ENCODE assay signal across 8 cellular contexts in genomic region chr19:49085868-49086232, GRCh38. TPM values are rescaled to one million over a fixed set of nuclear protein-coding genes. Genes with fewer than 3 reads are reported as not detected.
DNase-seq lines count a peak whose midpoint lies in the region; ATAC-seq and TF ChIP-seq lines count a peak whose summit lies in the region.

No MANE protein-coding gene starts in this region.

- H3K36me3 ChIP-seq in PC-3 (ENCODE audit: low read depth, low read length) (peaks cover 24% of the 10 kb centered on the region), ovary (no peaks in the 10 kb centered on the region)

- no peak for TF ChIP-seq EP300 in ovary (IDR thresholded peaks at IDR 0.05)

- H3K27ac ChIP-seq in PC-3 (ENCODE audit: low read length) (peak overlapping the region; percentile 66; the same call in 1 of the 2 replicates), ovary (peak overlapping the region; percentile 79 to 81)

- H3K27me3 ChIP-seq in PC-3 (ENCODE audit: low read length) = no peaks in the 10 kb centered on the region
- H3K27me3 ChIP-seq in ovary = no peaks in the 10 kb centered on the region

- H3K79me2 ChIP-seq in PC-3 (ENCODE audit: low read length) = peaks cover 54% of the 10 kb centered on the region

- H3K9ac ChIP-seq in PC-3 (ENCODE audit: low read length) = peak overlapping the region; percentile 99

- peak overlapping the region; percentile 81 for H3K4me3 ChIP-seq in PC-3 (ENCODE audit: low read length)
- peak overlapping the region; percentile 66 for H3K4me3 ChIP-seq in epithelial cell of proximal tubule (ENCODE audit: low read depth, low read length)
- H3K4me3 ChIP-seq in ovary = peak overlapping the region; percentile 63

- WGBS in ovary, 3 donors = 0 to 2% (median 1%) methylated on average over 14 of the region's 14 CpGs

- in situ Hi-C loops in Caki2 (cut with HindIII; ENCODE audit: low pct_unique_long_range_greater_than_20kb, low sequenced_read_pairs) = no loop called here

- peak overlapping the region; percentile 68; the same call in 1 of the 2 replicates for H2AFZ ChIP-seq in PC-3 (ENCODE audit: low read length)

- CTCF ChIA-PET in PC-3 (lab: Charles Lee) = no interaction called here

- peaks cover 42% of the 10 kb centered on the region for H4K20me1 ChIP-seq in PC-3 (ENCODE audit: low read length)

- no peaks in the 10 kb centered on the region for H3F3A ChIP-seq in PC-3 (ENCODE audit: low read length, unreplicated experiment)

- TF ChIP-seq POLR2A in ovary (IDR thresholded peaks at IDR 0.05) = no peak
- no peak for TF ChIP-seq POLR2A in GM18505 (IDR thresholded peaks at IDR 0.05; ENCODE audit: borderline replicate concordance, extremely low read depth, insufficient read depth, insufficient read length)

- POLR2A ChIA-PET in PC-3 (lab: Charles Lee; ENCODE audit: unreplicated experiment) = no interaction called here

- no peaks in the 10 kb centered on the region for H3K9me2 ChIP-seq in PC-3 (replicated peaks; ENCODE audit: low read length)

- H3K4me2 ChIP-seq in PC-3 (ENCODE audit: low read length) = peak overlapping the region; percentile 99

- DNase-seq in Caki2 (ENCODE audit: low read depth) (peak; percentile 29), PC-3 (no peak), epithelial cell of proximal tubule (ENCODE audit: low read depth) (no peak), ovary (no peak), hippocampal formation (lab: John Stamatoyannopoulos, UW) (no peak), nucleus accumbens (lab: John Stamatoyannopoulos, UW) (no peak)

- H3K4me1 ChIP-seq in PC-3 (ENCODE audit: insufficient read depth, low read length) (peaks cover 4% of the 10 kb centered on the region; the same call in 1 of the 2 replicates), ovary (ENCODE audit: insufficient read depth) (peaks cover 10% of the 10 kb centered on the region)

- no peak for TF ChIP-seq CTCF in PC-3 (conservative IDR thresholded peaks at IDR 0.05; ENCODE audit: low read depth, low read length)
- TF ChIP-seq CTCF in epithelial cell of proximal tubule (conservative IDR thresholded peaks at IDR 0.05; ENCODE audit: low read depth, low read length) = no peak
- TF ChIP-seq CTCF in ovary (IDR thresholded peaks at IDR 0.05) = no peak

- no peaks in the 10 kb centered on the region for H3K9me3 ChIP-seq in PC-3 (ENCODE audit: low read length)
- H3K9me3 ChIP-seq in ovary = no peaks in the 10 kb centered on the region

- no peak for ATAC-seq in PC-3
- no peak for ATAC-seq in GM18505 (IDR thresholded peaks at IDR 0.05; ENCODE audit: unreplicated experiment)
- no peak for ATAC-seq in GM19324 (IDR thresholded peaks at IDR 0.05; ENCODE audit: low FRiP score, unreplicated experiment)

- intact Hi-C loops in PC-3 (cut with micrococcal nuclease) (no loop called here), ovary (cut with DNase I) (no loop called here)

- BruUV-seq in PC-3 (replicated peaks; lab: Mats Ljungman, UMichigan) = no TSS peak

RNA-seq across cellular contexts. Expression of gene SNRNP70, which starts 0.6 kb away (rescaled TPM):
- total RNA-seq in Caki2 (2014; rRNA removed; shearing (Covaris generic); ENCODE audit: low replicate concordance) = 137 and 175 TPM in 2 replicates
- total RNA-seq in PC-3 (2014; rRNA removed) = 367 and 485 TPM in 2 replicates
- 165 and 257 TPM in 2 replicates for total RNA-seq in epithelial cell of proximal tubule
- 100 to 1,000 TPM; 181 to 284 (median 252) TPM for total RNA-seq in ovary
- 100 to 1,000 TPM; 133 to 366 TPM for polyA plus RNA-seq in ovary

RNA-seq across cellular contexts. Expression of gene KCNA7, which starts 13.4 kb away (rescaled TPM):
- not detected in 2 replicates for total RNA-seq in Caki2 (2014; rRNA removed; shearing (Covaris generic); ENCODE audit: low replicate concordance)
- not detected in 2 replicates for total RNA-seq in PC-3 (2014; rRNA removed)
- total RNA-seq in epithelial cell of proximal tubule = not detected in 2 replicates
- total RNA-seq in ovary = not detected
- not detected for polyA plus RNA-seq in ovary

RNA-seq across cellular contexts. Expression of gene NTF4, which starts 21.2 kb away (rescaled TPM):
- 4.0 TPM in 1 of 2 replicates, not detected in the other for total RNA-seq in Caki2 (2014; rRNA removed; shearing (Covaris generic); ENCODE audit: low replicate concordance)
- total RNA-seq in PC-3 (2014; rRNA removed) (0.18 and 1.6 TPM in 2 replicates), epithelial cell of proximal tubule (0.22 and 1.3 TPM in 2 replicates), ovary (under 1 TPM in 3 of 7 donors, not detected in 4; 0.23 to 0.46 (median 0.27) TPM)
- polyA plus RNA-seq in ovary = under 1 TPM in 1 of 2 donors, not detected in 1; 0.13 TPM

RNA-seq across cellular contexts. Expression of gene CGB7, which starts 28.3 kb away (rescaled TPM):
- total RNA-seq in Caki2 (2014; rRNA removed; shearing (Covaris generic); ENCODE audit: low replicate concordance) = 1.7 and 4.1 TPM in 2 replicates
- total RNA-seq in PC-3 (2014; rRNA removed) (0.04 and 0.63 TPM in 2 replicates), epithelial cell of proximal tubule (0.36 and 1.8 TPM in 2 replicates), ovary (not detected)
- polyA plus RNA-seq in ovary = under 1 TPM in 1 of 2 donors, not detected in 1; 0.15 TPM

RNA-seq across cellular contexts. Expression of gene LIN7B, which starts 28.3 kb away (rescaled TPM):
- total RNA-seq in Caki2 (2014; rRNA removed; shearing (Covaris generic); ENCODE audit: low replicate concordance) = 6.1 and 9.7 TPM in 2 replicates
- 5.8 and 11.6 TPM in 2 replicates for total RNA-seq in PC-3 (2014; rRNA removed)
- total RNA-seq in epithelial cell of proximal tubule = 2.2 and 3.7 TPM in 2 replicates
- total RNA-seq in ovary = 1 to 10 TPM; 6.6 to 9.8 (median 8.5) TPM
- 1 to 10 TPM in 1 of 2 donors, under 1 TPM in 1; 0.82 to 8.9 TPM for polyA plus RNA-seq in ovary
